Comparison of ENCODE assay signal across 20 cellular contexts in the genomic region with DNA sequence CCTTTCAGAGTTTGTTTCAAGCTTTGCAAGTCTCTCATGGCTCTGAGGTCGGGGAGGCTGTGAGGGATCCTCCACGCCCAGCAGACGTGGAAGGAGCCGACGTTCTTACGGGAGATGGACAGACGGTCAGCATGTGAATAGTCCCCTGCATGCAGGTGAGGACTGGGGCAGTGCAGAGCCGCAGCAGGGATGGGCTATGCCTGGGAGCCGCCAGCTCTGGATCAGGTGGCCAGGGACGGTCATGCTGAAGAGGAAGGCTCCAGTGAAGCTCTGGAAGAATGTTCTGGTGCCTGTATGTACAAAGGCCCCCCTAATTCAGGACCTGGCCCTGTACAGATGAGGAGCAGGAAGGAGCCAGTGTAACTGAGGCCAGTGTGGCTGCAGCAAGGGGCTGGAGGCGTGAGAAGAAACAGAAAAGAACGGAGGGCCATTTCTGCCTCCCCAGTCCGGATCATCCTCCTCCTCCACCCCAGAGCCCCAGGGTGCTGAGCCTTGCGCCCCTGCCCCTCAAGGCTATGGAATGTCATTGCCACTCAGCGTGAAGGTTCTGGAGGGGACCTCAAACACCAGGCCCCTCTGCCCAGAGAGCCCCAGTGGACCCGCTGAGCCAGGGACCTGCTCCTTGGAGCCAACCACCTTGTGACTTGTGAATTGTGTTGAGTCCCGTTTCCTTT.
"Had no signal": no experiment of that assay in that cellular context is flagged by ENCODE, and none has a peak within 500 bp of the region (broad histone marks: within the 10 kb centered on the region; RNA-seq: fewer than 3 reads in every experiment).

No MANE protein-coding gene starts in this region.

- H3K9me3 ChIP-seq: gastroesophageal sphincter, lower lobe of right lung, right lobe of liver, transverse colon had no signal

- H3K36me3 ChIP-seq: gastroesophageal sphincter, lower lobe of right lung, right lobe of liver, transverse colon had no signal

- H3K4me3 ChIP-seq: gastroesophageal sphincter, lower lobe of right lung, right lobe of liver, SK-N-MC, transverse colon had no signal

- ATAC-seq: activated CD4-positive, CD25-positive, alpha-beta regulatory T cell treated with anti-CD3 and anti-CD28 coated beads, Interleukin-2, amount 50 U/mL, for 24 hours; activated CD8-positive, alpha-beta T cell treated with anti-CD3 and anti-CD28 coated beads for 36 hours; activated naive CD8-positive, alpha-beta T cell treated with anti-CD3 and anti-CD28 coated beads, Interleukin-2, amount 50 U/mL, for 24 hours; activated T-cell treated with anti-CD3 and anti-CD28 coated beads, Interleukin-2, amount 50 U/mL, for 72 hours; gastroesophageal sphincter; lower lobe of right lung; naive thymus-derived CD4-positive, alpha-beta T cell; stimulated activated memory B cell treated with anti-CD40 and anti-IgM and Interleukin-4, amounts not matched to agents 10 μg/mL and 1 μg/mL and 100 μg/mL, for 72 hours had no signal

- FAIRE-seq: small intestine had no signal

- H3K9me3 Mint-ChIP-seq: activated CD4-positive, alpha-beta T cell treated with anti-CD3 and anti-CD28 coated beads, Interleukin-2, amount 10 ng/mL, durations not matched to agents 24 days and 14 days; activated CD8-positive, alpha-beta T cell treated with anti-CD3 and anti-CD28 coated beads for 36 hours; activated naive CD4-positive, alpha-beta T cell treated with anti-CD3 and anti-CD28 coated beads for 36 hours; activated naive CD8-positive, alpha-beta T cell treated with anti-CD3 and anti-CD28 coated beads, Interleukin-2, amount 50 U/mL, for 24 hours; activated T-cell treated with anti-CD3 and anti-CD28 coated beads, Interleukin-2, amount 50 U/mL, for 72 hours; naive thymus-derived CD4-positive, alpha-beta T cell; neural crest cell; stimulated activated memory B cell treated with anti-CD40 and anti-IgM and Interleukin-4, amounts not matched to agents 10 μg/mL and 1 μg/mL and 100 μg/mL, for 72 hours had no signal

- DNase-seq: activated CD4-positive, alpha-beta T cell treated with anti-CD3 and anti-CD28 coated beads, Interleukin-2, amount 10 ng/mL, durations not matched to agents 24 days and 14 days; activated CD8-positive, alpha-beta T cell treated with anti-CD3 and anti-CD28 coated beads for 36 hours; activated effector memory CD4-positive, alpha-beta T cell treated with Interleukin-2 at 50 U/mL for 16 hours; activated naive CD4-positive, alpha-beta T cell treated with anti-CD3 and anti-CD28 coated beads for 36 hours; activated naive CD8-positive, alpha-beta T cell treated with anti-CD3 and anti-CD28 coated beads, Interleukin-2, amount 50 U/mL, for 24 hours; activated T-cell treated with anti-CD3 and anti-CD28 coated beads, Interleukin-2, amount 50 U/mL, for 72 hours; cerebellar nuclear complex; cortex of kidney; lower lobe of right lung; naive thymus-derived CD4-positive, alpha-beta T cell; small intestine; stimulated activated CD4-positive, alpha-beta T cell treated with anti-CD3 and anti-CD28 coated beads, Interleukin-15, amount 100 ng/mL, for 24 hours; transverse colon had no signal

- H3K4me3 Mint-ChIP-seq: activated CD4-positive, alpha-beta T cell treated with anti-CD3 and anti-CD28 coated beads, Interleukin-2, amount 10 ng/mL, durations not matched to agents 24 days and 14 days; activated CD8-positive, alpha-beta T cell treated with anti-CD3 and anti-CD28 coated beads for 36 hours; activated naive CD4-positive, alpha-beta T cell treated with anti-CD3 and anti-CD28 coated beads for 36 hours; activated naive CD8-positive, alpha-beta T cell treated with anti-CD3 and anti-CD28 coated beads, Interleukin-2, amount 50 U/mL, for 24 hours; activated T-cell treated with anti-CD3 and anti-CD28 coated beads, Interleukin-2, amount 50 U/mL, for 72 hours; naive thymus-derived CD4-positive, alpha-beta T cell; neural crest cell; stimulated activated memory B cell treated with anti-CD40 and anti-IgM and Interleukin-4, amounts not matched to agents 10 μg/mL and 1 μg/mL and 100 μg/mL, for 72 hours had no signal

- H3K4me1 Mint-ChIP-seq: activated CD4-positive, alpha-beta T cell treated with anti-CD3 and anti-CD28 coated beads, Interleukin-2, amount 10 ng/mL, durations not matched to agents 24 days and 14 days; activated naive CD8-positive, alpha-beta T cell treated with anti-CD3 and anti-CD28 coated beads, Interleukin-2, amount 50 U/mL, for 24 hours; stimulated activated memory B cell treated with anti-CD40 and anti-IgM and Interleukin-4, amounts not matched to agents 10 μg/mL and 1 μg/mL and 100 μg/mL, for 72 hours had no signal

- H3K27ac ChIP-seq: epithelial cell of prostate, gastroesophageal sphincter, lower lobe of right lung, right lobe of liver, SK-N-MC, transverse colon had no signal

- H3K36me3 Mint-ChIP-seq: naive thymus-derived CD4-positive, alpha-beta T cell; stimulated activated memory B cell treated with anti-CD40 and anti-IgM and Interleukin-4, amounts not matched to agents 10 μg/mL and 1 μg/mL and 100 μg/mL, for 72 hours had no signal

- H3K27ac Mint-ChIP-seq: activated CD4-positive, alpha-beta T cell treated with anti-CD3 and anti-CD28 coated beads, Interleukin-2, amount 10 ng/mL, durations not matched to agents 24 days and 14 days; activated CD8-positive, alpha-beta T cell treated with anti-CD3 and anti-CD28 coated beads for 36 hours; activated naive CD4-positive, alpha-beta T cell treated with anti-CD3 and anti-CD28 coated beads for 36 hours; activated naive CD8-positive, alpha-beta T cell treated with anti-CD3 and anti-CD28 coated beads, Interleukin-2, amount 50 U/mL, for 24 hours; activated T-cell treated with anti-CD3 and anti-CD28 coated beads, Interleukin-2, amount 50 U/mL, for 72 hours; naive thymus-derived CD4-positive, alpha-beta T cell; stimulated activated memory B cell treated with anti-CD40 and anti-IgM and Interleukin-4, amounts not matched to agents 10 μg/mL and 1 μg/mL and 100 μg/mL, for 72 hours had no signal
